ENCODE assay signal across 10 cellular contexts in genomic region chr9:17802249-17802857, GRCh38.
DNase-seq lines count a peak whose midpoint lies in the region; ATAC-seq and TF ChIP-seq lines count a peak whose summit lies in the region.
"Had no signal": no experiment of that assay in that cellular context is flagged by ENCODE, and none has a peak within 500 bp of the region (broad histone marks: within the 10 kb centered on the region; RNA-seq: fewer than 3 reads in every experiment).

No MANE protein-coding gene starts in this region.

- TF ChIP-seq CTCF in MM.1S (IDR thresholded peaks at IDR 0.05; ENCODE audit: low read length) (peak; percentile 36), nephron (IDR thresholded peaks at IDR 0.05; ENCODE audit: unreplicated experiment in 3 of 3) (peak; percentile 44 to 60 (median 56))

- H3K9me3 ChIP-seq in MM.1S (replicated peaks; ENCODE audit: insufficient read depth, low read length), result no peaks in the 10 kb centered on the region

- H3K27ac ChIP-seq in MM.1S (ENCODE audit: low read length), result no peak overlapping the region
- H3K27ac ChIP-seq: SK-N-MC, skin epidermis had no signal

- H3K4me3 Mint-ChIP-seq in nephron, result no peak overlapping the region

- no peaks in the 10 kb centered on the region for H3K4me1 ChIP-seq in MM.1S (ENCODE audit: low read length)

- H3K4me2 ChIP-seq in MM.1S (ENCODE audit: low read depth, low read length), result no peak overlapping the region

- H3K27me3 Mint-ChIP-seq in nephron (ENCODE audit: low read depth), result peaks cover 12% of the 10 kb centered on the region

- no peaks in the 10 kb centered on the region for H3K9me3 Mint-ChIP-seq in nephron

- H3F3A ChIP-seq in MM.1S (ENCODE audit: insufficient read depth, low read length), result no peaks in the 10 kb centered on the region

- H3K9me2 ChIP-seq in MM.1S (replicated peaks; ENCODE audit: insufficient read depth, low read length), result no peaks in the 10 kb centered on the region

- peaks cover 3% of the 10 kb centered on the region for H3K4me1 Mint-ChIP-seq in nephron

- H3K27ac Mint-ChIP-seq in nephron, result no peak overlapping the region

- H3K9ac ChIP-seq in MM.1S (ENCODE audit: low read length), result no peak overlapping the region

- H4K20me1 ChIP-seq in MM.1S (ENCODE audit: insufficient read depth, low read length), result no peaks in the 10 kb centered on the region

- no peak overlapping the region for H3K4me3 ChIP-seq in MM.1S (ENCODE audit: low read length)
- H3K4me3 ChIP-seq: SK-N-MC, skin epidermis had no signal

- no peaks in the 10 kb centered on the region for H3K36me3 ChIP-seq in MM.1S (replicated peaks; ENCODE audit: insufficient read depth, low read length)

- H3K27me3 ChIP-seq in MM.1S (replicated peaks; ENCODE audit: insufficient read depth, low read length), result no peaks in the 10 kb centered on the region

- H3K79me2 ChIP-seq in MM.1S (ENCODE audit: low read length), result no peaks in the 10 kb centered on the region

- DNase-seq in DMS153 treated with DMSO at 0.1 percent for 48 hours (lab: John Stamatoyannopoulos, UW; ENCODE audit: unreplicated experiment), result peak; percentile 29
- no peak for DNase-seq in DMS153 (lab: John Stamatoyannopoulos, UW)
- no peak for DNase-seq in MM.1S
- peak; percentile 59 for DNase-seq in cerebellar cortex (ENCODE audit: low spot score)
- DNase-seq in activated CD4-positive, alpha-beta T cell treated with anti-CD3 and anti-CD28 coated beads, Interleukin-2, amount 50 U/mL, for 1 hour, result no peak
- no peak for DNase-seq in activated CD8-positive, alpha-beta memory T cell treated with anti-CD3 and anti-CD28 coated beads for 24 hours

- no peaks in the 10 kb centered on the region for H3K36me3 Mint-ChIP-seq in nephron (ENCODE audit: low read depth)

- ATAC-seq in GM19023 (IDR thresholded peaks at IDR 0.05; ENCODE audit: unreplicated experiment), result no peak

- no peak overlapping the region for H2AFZ ChIP-seq in MM.1S (ENCODE audit: low read length)

Comparison
In these comparisons a context has a peak if more than half of its experiments do, and no peak if none do; other contexts are left out.
1. DNase-seq: peak in DMS153 treated with DMSO at 0.1 percent for 48 hours (single experiment) and cerebellar cortex (single experiment); none in DMS153 (single experiment), MM.1S (single experiment), activated CD4-positive, alpha-beta T cell treated with anti-CD3 and anti-CD28 coated beads, Interleukin-2, amount 50 U/mL, for 1 hour (single experiment) and activated CD8-positive, alpha-beta memory T cell treated with anti-CD3 and anti-CD28 coated beads for 24 hours (single experiment).